Comparison of ENCODE assay signal across 8 cellular contexts in genomic region chrX:107542500-107542899, GRCh38.
DNase-seq lines count a peak whose midpoint lies in the region; ATAC-seq, FAIRE-seq and TF ChIP-seq lines count a peak whose summit lies in the region.

No MANE protein-coding gene starts in this region.

- H3K36me3 ChIP-seq in HepG2 (replicated peaks in 1 of 2; ENCODE audit: control insufficient read depth in 1 of 2, insufficient read depth in 2 of 2, low read length in 2 of 2) (no peaks in the 10 kb centered on the region), right lobe of liver (no peaks in the 10 kb centered on the region)

- no peaks in the 10 kb centered on the region for H3K9me3 Mint-ChIP-seq in T-cell
- no peaks in the 10 kb centered on the region for H3K9me3 Mint-ChIP-seq in activated naive CD4-positive, alpha-beta T cell treated with anti-CD3 and anti-CD28 coated beads, Interleukin-2, amount 50 U/mL, for 72 hours

- intact Hi-C loops in HepG2 (cut with micrococcal nuclease; ENCODE audit: unreplicated experiment), result no loop called here
- intact Hi-C loops in right lobe of liver (cut with DNase I), result no loop called here

- BruUV-seq in HepG2 (replicated peaks; lab: Mats Ljungman, UMichigan), result no TSS peak

- no peaks in the 10 kb centered on the region for H3K4me1 Mint-ChIP-seq in T-cell

- no peaks in the 10 kb centered on the region for H3K36me3 Mint-ChIP-seq in T-cell
- no peaks in the 10 kb centered on the region for H3K36me3 Mint-ChIP-seq in activated naive CD4-positive, alpha-beta T cell treated with anti-CD3 and anti-CD28 coated beads, Interleukin-2, amount 50 U/mL, for 72 hours

- WGBS in HepG2 (ENCODE audit: low lambda C conversion rate), result no CpG with 5 or more reads among the region's 2 CpGs
- 0% methylated on average over 2 of the region's 2 CpGs for WGBS in right lobe of liver (ENCODE audit: insufficient coverage, low coverage, low lambda C conversion rate, missing lambda C conversion rate)

- H2AFZ ChIP-seq in HepG2 (ENCODE audit: low read length), result no peak overlapping the region

- POLR2A ChIA-PET in HepG2 (lab: Yijun Ruan, JAX) (no interaction called here), T-cell (lab: Charles Lee) (no interaction called here)

- H3K27ac Mint-ChIP-seq in T-cell, result no peak overlapping the region
- H3K27ac Mint-ChIP-seq in activated naive CD4-positive, alpha-beta T cell treated with anti-CD3 and anti-CD28 coated beads, Interleukin-2, amount 50 U/mL, for 72 hours, result no peak overlapping the region

- TF ChIP-seq POLR2A in HepG2 (IDR thresholded peaks at IDR 0.05; ENCODE audit: insufficient read depth in 1 of 2, low read depth in 2 of 2, low read length in 2 of 2) (no peak), right lobe of liver (IDR thresholded peaks at IDR 0.05) (no peak)

- DNase-seq in HepG2 (ENCODE audit: low spot score) (peak; percentile 34), right lobe of liver (no peak), NCI-H526 treated with DMSO at 0.1 percent for 48 hours (lab: John Stamatoyannopoulos, UW) (peak; percentile 57), fibroblast of the aortic adventitia (ENCODE audit: low read depth) (peak; percentile 50), T-cell (no peak), SW 1271 (lab: John Stamatoyannopoulos, UW) (no peak)
- no peak for DNase-seq in activated naive CD4-positive, alpha-beta T cell treated with anti-CD3 and anti-CD28 coated beads, Interleukin-2, amount 50 U/mL, for 72 hours (ENCODE audit: low spot score in 2 of 2)

- no peaks in the 10 kb centered on the region for H4K20me1 ChIP-seq in HepG2 (ENCODE audit: insufficient read depth, low read length)

- H3K27me3 Mint-ChIP-seq in T-cell, result peaks cover 0 to 12% of the 10 kb centered on the region in 2 donors

- TF ChIP-seq EP300 in HepG2 (IDR thresholded peaks at IDR 0.05; ENCODE audit: low read depth in 2 of 2, low read length in 2 of 2) (no peak), HepG2 (CRISPR knock-in tag; IDR thresholded peaks at IDR 0.05; ENCODE audit: borderline replicate concordance) (no peak)

- in situ Hi-C loops in HepG2 (cut with HindIII; ENCODE audit: extremely low pct_ligation_motif_present, low pct_unique_long_range_greater_than_20kb), result no loop called here

- CTCF ChIA-PET in HepG2 (lab: Yijun Ruan, JAX; ENCODE audit: low intra/inter-chr PET ratio, low total read pairs) (no interaction called here), T-cell (lab: Charles Lee) (interaction anchor here (0.6 to 0.9 kb wide), 2 partner anchors 235 to 245 kb away, joined by 3 read pairs; partner anchors contain the start of gene NCBP2L (in 1 of the 2))

- H3K4me3 ChIP-seq in HepG2 (replicated peaks in 1 of 3; ENCODE audit: insufficient read depth in 1 of 3, low read depth in 2 of 3, low read length in 3 of 3) (no peak overlapping the region), right lobe of liver (no peak overlapping the region), fibroblast of the aortic adventitia (ENCODE audit: low read depth, low read length) (no peak overlapping the region)

- no peak overlapping the region for H3K27ac ChIP-seq in HepG2 (ENCODE audit: extremely low read length, insufficient read depth, low read length)
- no peak overlapping the region for H3K27ac ChIP-seq in right lobe of liver

- no peak overlapping the region for H3K4me2 ChIP-seq in HepG2 (ENCODE audit: low read depth, low read length)

- no peaks in the 10 kb centered on the region for H3K79me2 ChIP-seq in HepG2 (ENCODE audit: insufficient read depth, low read length)

- H3K4me1 ChIP-seq in HepG2 (ENCODE audit: insufficient read depth, low read length) (no peaks in the 10 kb centered on the region), right lobe of liver (no peaks in the 10 kb centered on the region)

- no peaks in the 10 kb centered on the region for H3K27me3 ChIP-seq in HepG2 (ENCODE audit: control insufficient read depth in 1 of 2, insufficient read depth in 2 of 2, low read length in 2 of 2)
- H3K27me3 ChIP-seq in right lobe of liver, result no peaks in the 10 kb centered on the region

- peak; percentile 35; the same call in 1 of the 2 replicates for TF ChIP-seq CTCF in HepG2 (CRISPR knock-in tag; IDR thresholded peaks at IDR 0.05)
- TF ChIP-seq CTCF in right lobe of liver (IDR thresholded peaks at IDR 0.05), result no peak
- TF ChIP-seq CTCF in fibroblast of the aortic adventitia (IDR thresholded peaks at IDR 0.05; ENCODE audit: insufficient read depth, low read length), result peak; percentile 27

- H3K9me3 ChIP-seq in HepG2 (ENCODE audit: low read length) (no peaks in the 10 kb centered on the region), right lobe of liver (no peaks in the 10 kb centered on the region)

- TF ChIP-seq RAD21 in HepG2 (CRISPR knock-in tag; IDR thresholded peaks at IDR 0.05), result no peak

- no peak overlapping the region for H3K9ac ChIP-seq in HepG2 (ENCODE audit: insufficient read depth, low read depth, low read length)

- no peak overlapping the region for H3K4me3 Mint-ChIP-seq in T-cell

- FAIRE-seq in HepG2 (lab: Jason Lieb, UNC), result peak; percentile 74

- ATAC-seq in HepG2, result peak; percentile 92
- ATAC-seq in right lobe of liver, result no peak
- no peak for ATAC-seq in HG02610 (IDR thresholded peaks at IDR 0.05; ENCODE audit: unreplicated experiment)
- ATAC-seq in T-cell (replicated peaks in 1 of 4), result no peak
- ATAC-seq in activated naive CD4-positive, alpha-beta T cell treated with anti-CD3 and anti-CD28 coated beads, Interleukin-2, amount 50 U/mL, for 72 hours, result no peak

TF ChIP-seq in HepG2, 621 proteins besides CTCF, POLR2A, EP300 and RAD21:
- peak; percentile 29; the same call in 1 of the 2 replicates for TF ChIP-seq SMC3 (IDR thresholded peaks at IDR 0.05; ENCODE audit: low read length)
- TF ChIP-seq ZNF432 (CRISPR knock-in tag; IDR thresholded peaks at IDR 0.05; ENCODE audit: borderline replicate concordance), result no peak
- TF ChIP-seq, protein P1, sequence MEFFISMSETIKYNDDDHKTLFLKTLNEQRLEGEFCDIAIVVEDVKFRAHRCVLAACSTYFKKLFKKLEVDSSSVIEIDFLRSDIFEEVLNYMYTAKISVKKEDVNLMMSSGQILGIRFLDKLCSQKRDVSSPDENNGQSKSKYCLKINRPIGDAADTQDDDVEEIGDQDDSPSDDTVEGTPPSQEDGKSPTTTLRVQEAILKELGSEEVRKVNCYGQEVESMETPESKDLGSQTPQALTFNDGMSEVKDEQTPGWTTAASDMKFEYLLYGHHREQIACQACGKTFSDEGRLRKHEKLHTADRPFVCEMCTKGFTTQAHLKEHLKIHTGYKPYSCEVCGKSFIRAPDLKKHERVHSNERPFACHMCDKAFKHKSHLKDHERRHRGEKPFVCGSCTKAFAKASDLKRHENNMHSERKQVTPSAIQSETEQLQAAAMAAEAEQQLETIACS (CRISPR knock-in tag; IDR thresholded peaks at IDR 0.05), result no peak
- no peak for TF ChIP-seq THAP11 (CRISPR knock-in tag; IDR thresholded peaks at IDR 0.05)
- TF ChIP-seq TFAP4 (IDR thresholded peaks at IDR 0.05; ENCODE audit: borderline replicate concordance, low read depth), result peak; percentile 16; the same call in 1 of the 2 replicates
- no peak for TF ChIP-seq FOXA1 (IDR thresholded peaks at IDR 0.05)
- TF ChIP-seq FOXA1 (CRISPR knock-in tag; IDR thresholded peaks at IDR 0.05), result 0 out of 2 replicates have a peak, but pooled peaks have one; percentile 21

Comparison
In these comparisons a context has a peak if more than half of its experiments do, and no peak if none do; other contexts are left out.
1. DNase-seq: peak in HepG2 (single experiment), NCI-H526 treated with DMSO at 0.1 percent for 48 hours (single experiment) and fibroblast of the aortic adventitia (single experiment); none in right lobe of liver (0 of 3), T-cell (0 of 34), activated naive CD4-positive, alpha-beta T cell treated with anti-CD3 and anti-CD28 coated beads, Interleukin-2, amount 50 U/mL, for 72 hours (0 of 2) and SW 1271 (0 of 2).
2. CTCF ChIP-seq: peak in HepG2 (single experiment) and fibroblast of the aortic adventitia (single experiment); none in right lobe of liver (0 of 4).